ENCODE assay signal across 1 cellular context in genomic region chr6:3812596-3812995, GRCh38.
TF ChIP-seq lines count a peak whose summit lies in the region.

No MANE protein-coding gene starts in this region.

TF ChIP-seq in HCT116, 20 proteins besides CTCF, POLR2A, EP300 and RAD21 (continued from another document):
- TF ChIP-seq REST (IDR thresholded peaks at IDR 0.05; ENCODE audit: low read depth) (no peak), SP1 (IDR thresholded peaks at IDR 0.05; ENCODE audit: low read depth) (no peak), EZH2 (IDR thresholded peaks at IDR 0.05) (no peak), MAX (IDR thresholded peaks at IDR 0.05) (no peak), CEBPB (IDR thresholded peaks at IDR 0.05; ENCODE audit: low read depth) (no peak), SRF (IDR thresholded peaks at IDR 0.05; ENCODE audit: low read depth) (no peak)
